Comparison of ENCODE assay signal across 8 cellular contexts in the genomic region with DNA sequence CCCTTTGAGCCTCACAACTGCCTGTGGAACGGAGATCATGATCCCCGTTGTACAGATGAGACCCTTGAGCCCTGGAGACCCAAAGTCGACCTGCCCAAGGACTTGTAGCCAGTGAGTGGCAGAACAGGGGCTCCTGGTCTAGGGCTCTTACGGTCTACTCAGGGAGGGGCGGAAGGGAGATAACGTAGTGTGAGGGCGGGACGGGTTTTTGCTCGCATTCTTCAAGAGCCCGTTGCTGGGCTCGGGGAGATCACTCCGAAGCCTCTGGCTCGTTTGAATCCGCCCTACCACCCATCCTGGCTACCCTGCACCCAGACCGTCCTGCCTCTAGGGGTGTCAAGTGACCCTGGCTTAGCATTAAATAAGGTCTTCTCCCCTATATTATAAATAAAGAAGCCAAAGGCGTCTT. TPM values are rescaled to one million over a fixed set of nuclear protein-coding genes. Genes with fewer than 3 reads are reported as not detected.
DNase-seq lines count a peak whose midpoint lies in the region; ATAC-seq, FAIRE-seq and TF ChIP-seq lines count a peak whose summit lies in the region.

No MANE protein-coding gene starts in this region.

- no peak for TF ChIP-seq RAD21 in SK-N-SH (IDR thresholded peaks at IDR 0.05; ENCODE audit: low read length)

- H2AFZ ChIP-seq in SK-N-SH (ENCODE audit: low read depth), result peak overlapping the region; percentile 63; the same call in 1 of the 2 replicates

- WGBS in SK-N-SH (ENCODE audit: low lambda C conversion rate), result 3% methylated on average over 15 of the region's 16 CpGs
- 1 to 2% methylated on average over 5 to 16 of the region's 16 CpGs for WGBS in body of pancreas, 2 donors
- 0 to 1% (median 1%) methylated on average over 16 of the region's 16 CpGs for WGBS in small intestine, 3 donors

- peaks cover 11 to 20% of the 10 kb centered on the region in 2 experiments for H3K4me1 ChIP-seq in SK-N-SH (ENCODE audit: control insufficient read depth in 1 of 2, insufficient read depth in 2 of 2, low read depth in 1 of 2, low read length in 1 of 2)
- peaks cover 77% of the 10 kb centered on the region for H3K4me1 ChIP-seq in body of pancreas
- peaks cover 18% of the 10 kb centered on the region; the same call in 1 of the 2 replicates for H3K4me1 ChIP-seq in iPS-20b (ENCODE audit: insufficient read depth, low read length)
- H3K4me1 ChIP-seq in small intestine (ENCODE audit: control insufficient read depth in 2 of 2, insufficient read depth in 1 of 2, low read depth in 1 of 2, low read length in 1 of 2), result peaks cover 3 to 12% of the 10 kb centered on the region in 2 donors

- H3K36me3 ChIP-seq in SK-N-SH (replicated peaks in 1 of 2; ENCODE audit: control insufficient read depth in 1 of 2, insufficient read depth in 2 of 2, low read length in 1 of 2), result no peaks in the 10 kb centered on the region
- H3K36me3 ChIP-seq in body of pancreas (replicated peaks in 1 of 2; ENCODE audit: insufficient read depth in 1 of 2, low read depth in 2 of 2), result no peaks in the 10 kb centered on the region
- no peaks in the 10 kb centered on the region for H3K36me3 ChIP-seq in iPS-20b (ENCODE audit: insufficient read depth, low read depth, low read length)
- peaks cover 0 to 2% of the 10 kb centered on the region in 2 donors for H3K36me3 ChIP-seq in small intestine (ENCODE audit: control insufficient read depth in 2 of 2, insufficient read depth in 2 of 2, low read length in 2 of 2)

- DNase-seq in AML-193 (lab: John Stamatoyannopoulos, UW), result peak; percentile 21 to 22
- peak; percentile 52 for DNase-seq in SK-N-SH
- DNase-seq in body of pancreas, result peak; percentile 57 to 68 (median 62)
- peak; percentile 63 for DNase-seq in small intestine
- DNase-seq in cortex of kidney (lab: John Stamatoyannopoulos, UW), result no peak

- H3K27ac ChIP-seq in SK-N-SH (ENCODE audit: low read depth in 2 of 2, low read length in 1 of 2), result peak overlapping the region; percentile 23 to 86
- peak overlapping the region; percentile 95 to 98 (median 97) for H3K27ac ChIP-seq in body of pancreas
- no peak overlapping the region for H3K27ac ChIP-seq in iPS-20b (ENCODE audit: low read length)
- peak overlapping the region; percentile 93 to 97 for H3K27ac ChIP-seq in small intestine (ENCODE audit: low read depth in 1 of 2, low read length in 1 of 2)

- no peak for FAIRE-seq in small intestine (lab: Jason Lieb, UNC)

- ATAC-seq in GM18867 (IDR thresholded peaks at IDR 0.05; ENCODE audit: unreplicated experiment) (peak; percentile 15), HG03457 (IDR thresholded peaks at IDR 0.05; ENCODE audit: unreplicated experiment) (peak; percentile 8), body of pancreas (peak; percentile 13)

- H3K79me2 ChIP-seq in SK-N-SH (ENCODE audit: insufficient read depth), result peaks cover 54% of the 10 kb centered on the region

- intact Hi-C loops in body of pancreas (cut with DNase I), result no loop called here

- TF ChIP-seq POLR2A in body of pancreas (IDR thresholded peaks at IDR 0.05), result no peak

- H3K9me3 ChIP-seq in SK-N-SH (no peaks in the 10 kb centered on the region), body of pancreas (no peaks in the 10 kb centered on the region), iPS-20b (ENCODE audit: insufficient read depth, low read depth, low read length) (no peaks in the 10 kb centered on the region), small intestine (ENCODE audit: control insufficient read depth, low read depth) (no peaks in the 10 kb centered on the region)

- H3F3A ChIP-seq in SK-N-SH (replicated peaks; ENCODE audit: insufficient read depth), result no peaks in the 10 kb centered on the region

- CTCF ChIA-PET in SK-N-SH (lab: Yijun Ruan, JAX), result interaction anchor here (0.7 to 1.0 kb wide), 2 partner anchors 12 to 25 kb away, joined by 3 to 5 read pairs; no protein-coding TSS in a partner anchor

- TF ChIP-seq EP300 in SK-N-SH (IDR thresholded peaks at IDR 0.05; ENCODE audit: borderline replicate concordance in 1 of 2, low read depth in 1 of 2, low read length in 1 of 2), result no peak

- peaks cover 36% of the 10 kb centered on the region for H4K20me1 ChIP-seq in SK-N-SH (ENCODE audit: insufficient read depth)

- TF ChIP-seq CTCF in SK-N-SH (IDR thresholded peaks at IDR 0.05), result peak; percentile 38
- peak in 3 of 7 experiments; percentile 4 to 13 (median 11) for TF ChIP-seq CTCF in body of pancreas (IDR thresholded peaks at IDR 0.05)

- no peaks in the 10 kb centered on the region for H3K9me2 ChIP-seq in SK-N-SH

- H3K9ac ChIP-seq in SK-N-SH (peak overlapping the region; percentile 94), iPS-20b (ENCODE audit: low read depth, low read length) (peak overlapping the region; percentile 83; the same call in 1 of the 2 replicates)

- H3K4me2 ChIP-seq in SK-N-SH, result peak overlapping the region; percentile 92

- POLR2A ChIA-PET in SK-N-SH (lab: Yijun Ruan, JAX), result interaction anchor here (1.6 kb wide), 1 partner anchor 12 kb away, joined by 5 read pairs; no protein-coding TSS in a partner anchor

- H3K27me3 ChIP-seq in SK-N-SH (ENCODE audit: insufficient read depth), result no peaks in the 10 kb centered on the region
- no peaks in the 10 kb centered on the region for H3K27me3 ChIP-seq in body of pancreas
- H3K27me3 ChIP-seq in iPS-20b (ENCODE audit: insufficient read depth, low read length), result peaks cover 46% of the 10 kb centered on the region
- no peaks in the 10 kb centered on the region for H3K27me3 ChIP-seq in small intestine (ENCODE audit: control insufficient read depth in 2 of 2, insufficient read depth in 2 of 2, low read length in 2 of 2)

- peak overlapping the region; percentile 92 to 97 for H3K4me3 ChIP-seq in SK-N-SH (ENCODE audit: low read depth in 2 of 2, low read length in 1 of 2)
- H3K4me3 ChIP-seq in body of pancreas, result peak overlapping the region; percentile 84 to 94
- peak overlapping the region; percentile 96 for H3K4me3 ChIP-seq in iPS-20b (ENCODE audit: low read length)
- peak overlapping the region; percentile 66 to 84 for H3K4me3 ChIP-seq in small intestine (ENCODE audit: low read depth in 1 of 2, low read length in 2 of 2)

TF ChIP-seq in SK-N-SH, 30 proteins besides CTCF, POLR2A, EP300 and RAD21 (continues in another document):
- TF ChIP-seq ZBTB33 (IDR thresholded peaks at IDR 0.05; ENCODE audit: borderline replicate concordance, low read depth) (no peak), SIN3A (IDR thresholded peaks at IDR 0.05; ENCODE audit: borderline replicate concordance, low read depth, low read length) (no peak), MEF2A (IDR thresholded peaks at IDR 0.05; ENCODE audit: borderline replicate concordance, low read depth) (no peak), FOSL2 (IDR thresholded peaks at IDR 0.05; ENCODE audit: borderline replicate concordance, low read depth) (no peak), RXRA (IDR thresholded peaks at IDR 0.05; ENCODE audit: borderline replicate concordance, low read depth) (no peak), NFIC (IDR thresholded peaks at IDR 0.05; ENCODE audit: borderline replicate concordance) (no peak), RCOR1 (IDR thresholded peaks at IDR 0.05; ENCODE audit: low read length) (no peak), JUND (IDR thresholded peaks at IDR 0.05) (no peak), MAX (IDR thresholded peaks at IDR 0.05; ENCODE audit: low read depth) (no peak), TCF12 (IDR thresholded peaks at IDR 0.05) (no peak)
- TF ChIP-seq, protein P1, sequence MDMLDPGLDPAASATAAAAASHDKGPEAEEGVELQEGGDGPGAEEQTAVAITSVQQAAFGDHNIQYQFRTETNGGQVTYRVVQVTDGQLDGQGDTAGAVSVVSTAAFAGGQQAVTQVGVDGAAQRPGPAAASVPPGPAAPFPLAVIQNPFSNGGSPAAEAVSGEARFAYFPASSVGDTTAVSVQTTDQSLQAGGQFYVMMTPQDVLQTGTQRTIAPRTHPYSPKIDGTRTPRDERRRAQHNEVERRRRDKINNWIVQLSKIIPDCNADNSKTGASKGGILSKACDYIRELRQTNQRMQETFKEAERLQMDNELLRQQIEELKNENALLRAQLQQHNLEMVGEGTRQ (IDR thresholded peaks at IDR 0.05; ENCODE audit: borderline replicate concordance, low read depth, low read length), result no peak

RNA-seq across cellular contexts. Expression of gene CRY2, which starts 0.6 kb away (rescaled TPM):
- polyA plus RNA-seq in SK-N-SH (2012; rRNA removed) (6.7 and 9.1 TPM in 2 replicates), small intestine (10 to 100 TPM in 1 of 3 donors, 1 to 10 TPM in 2; 6.7 to 10.5 (median 9.6) TPM)
- 2.8 and 3.7 TPM in 2 replicates for polyA plus RNA-seq in SK-N-SH (2012; cell fraction: cytosol; rRNA removed)
- 28.1 and 30.4 TPM in 2 replicates for polyA plus RNA-seq in SK-N-SH (2012; cell fraction: nucleus; rRNA removed)
- total RNA-seq in body of pancreas, result 10 to 100 TPM; 24.6 to 65.9 TPM

RNA-seq across cellular contexts. Expression of gene MAPK8IP1, which starts 37.5 kb away (rescaled TPM):
- polyA plus RNA-seq in SK-N-SH (2012; rRNA removed) (11.0 and 12.5 TPM in 2 replicates), small intestine (1 to 10 TPM; 1.3 to 6.1 (median 1.9) TPM)
- 6.0 and 9.8 TPM in 2 replicates for polyA plus RNA-seq in SK-N-SH (2012; cell fraction: cytosol; rRNA removed)
- 21.1 and 22.5 TPM in 2 replicates for polyA plus RNA-seq in SK-N-SH (2012; cell fraction: nucleus; rRNA removed)
- total RNA-seq in body of pancreas, result 10 to 100 TPM; 23.7 to 32.4 TPM

RNA-seq across cellular contexts. Expression of gene SLC35C1, which starts 43.0 kb away (rescaled TPM):
- polyA plus RNA-seq in SK-N-SH (2012; rRNA removed), result 6.2 and 6.5 TPM in 2 replicates
- polyA plus RNA-seq in SK-N-SH (2012; cell fraction: cytosol; rRNA removed), result 4.0 and 6.1 TPM in 2 replicates
- 5.0 and 6.0 TPM in 2 replicates for polyA plus RNA-seq in SK-N-SH (2012; cell fraction: nucleus; rRNA removed)
- 10 to 100 TPM; 11.2 to 22.7 TPM for total RNA-seq in body of pancreas
- 10 to 100 TPM; 17.4 to 35.2 (median 29.5) TPM for polyA plus RNA-seq in small intestine

RNA-seq across cellular contexts. Expression of gene FREY1, which starts 59.2 kb away (rescaled TPM):
- polyA plus RNA-seq in SK-N-SH (2012; rRNA removed) (0.30 and 0.49 TPM in 2 replicates), small intestine (under 1 TPM in 1 of 3 donors, not detected in 2; 0.19 TPM)
- polyA plus RNA-seq in SK-N-SH (2012; cell fraction: cytosol; rRNA removed), result 0.14 TPM in 1 of 2 replicates, not detected in the other
- 0.89 and 1.3 TPM in 2 replicates for polyA plus RNA-seq in SK-N-SH (2012; cell fraction: nucleus; rRNA removed)
- total RNA-seq in body of pancreas, result 1 to 10 TPM; 2.3 to 8.2 TPM
